16 cellular contexts compared by ENCODE assay signal in genomic region chr3:36164400-36164799, GRCh38.
DNase-seq lines count a peak whose midpoint lies in the region; ATAC-seq, FAIRE-seq and TF ChIP-seq lines count a peak whose summit lies in the region.
"Had no signal": no experiment of that assay in that cellular context is flagged by ENCODE, and none has a peak within 500 bp of the region (broad histone marks: within the 10 kb centered on the region; RNA-seq: fewer than 3 reads in every experiment).

No MANE protein-coding gene starts in this region.

- H3K4me3 ChIP-seq in K562 (no peak overlapping the region), keratinocyte (ENCODE audit: control insufficient read depth in 2 of 3, extremely low read depth in 1 of 3, insufficient read depth in 2 of 3, low read depth in 1 of 3, low read length in 3 of 3) (no peak overlapping the region)
- H3K4me3 ChIP-seq: GM23338 had no signal

- H3K27ac ChIP-seq in K562 (ENCODE audit: extremely low read depth, low read depth, low read length), result no peak overlapping the region
- no peak overlapping the region for H3K27ac ChIP-seq in keratinocyte (ENCODE audit: control insufficient read depth, insufficient read depth, low read length)
- H3K27ac ChIP-seq: 22Rv1 had no signal

- no peak overlapping the region for H2AFZ ChIP-seq in K562 (ENCODE audit: low read depth, low read length)
- H2AFZ ChIP-seq in keratinocyte (ENCODE audit: control insufficient read depth, low read length), result no peak overlapping the region
- H2AFZ ChIP-seq: GM23338 had no signal

- DNase-seq in DMS 273 (lab: John Stamatoyannopoulos, UW; ENCODE audit: unreplicated experiment), result peak; percentile 9
- DNase-seq in DMS 273 treated with DMSO at 0.1 percent for 48 hours (lab: John Stamatoyannopoulos, UW), result no peak
- DNase-seq in NCI-H82 (lab: John Stamatoyannopoulos, UW), result peak; percentile 70
- DNase-seq in K562 (ENCODE audit: extremely low read depth in 1 of 4, low spot score in 3 of 4), result no peak
- DNase-seq in keratinocyte (ENCODE audit: low read depth, low spot score), result peak; percentile 9
- DNase-seq: CD8-positive, alpha-beta T cell; COR-L47; DMS53; GF-D8; H9 had no signal

- no peak for TF ChIP-seq EP300 in K562 (IDR thresholded peaks at IDR 0.05; ENCODE audit: low read length)

- no peaks in the 10 kb centered on the region; the same call in 1 of the 2 replicates for H3K9me3 ChIP-seq in K562 (replicated peaks; ENCODE audit: control insufficient read depth, insufficient read depth, low read depth, low read length)
- no peaks in the 10 kb centered on the region for H3K9me3 ChIP-seq in keratinocyte (ENCODE audit: control insufficient read depth, low read depth, low read length)

- H3K4me2 ChIP-seq in K562 (ENCODE audit: insufficient read depth, low read length), result no peak overlapping the region
- H3K4me2 ChIP-seq in keratinocyte (ENCODE audit: control insufficient read depth, extremely low read depth, insufficient read depth, low read depth, low read length), result no peak overlapping the region
- H3K4me2 ChIP-seq: GM23338 had no signal

- CTCF ChIA-PET in K562 (lab: Yijun Ruan, JAX; ENCODE audit: low intra/inter-chr PET ratio), result no interaction called here

- TF ChIP-seq RAD21 in K562 (CRISPR knock-in tag; conservative IDR thresholded peaks at IDR 0.05 in 1 of 2, IDR thresholded peaks at IDR 0.05 in 1 of 2), result no peak

- BruUV-seq in K562 (replicated peaks; lab: Mats Ljungman, UMichigan), result no TSS peak

- 2% methylated on average over 3 of the region's 3 CpGs for WGBS in K562 (ENCODE audit: insufficient coverage, low coverage, missing lambda C conversion rate)

- dilution Hi-C loops in keratinocyte (cut with MboI; ENCODE audit: extremely low pct_ligation_motif_present, low sequenced_read_pairs), result no loop called here

- in situ Hi-C loops in K562 (cut with MboI), result no loop called here

- POLR2A ChIA-PET in K562 (lab: Yijun Ruan, JAX), result no interaction called here

- ATAC-seq in K562 (no peak), GM18519 (IDR thresholded peaks at IDR 0.05; ENCODE audit: low FRiP score, unreplicated experiment) (no peak), GM18868 (IDR thresholded peaks at IDR 0.05; ENCODE audit: unreplicated experiment) (no peak), HG03521 (IDR thresholded peaks at IDR 0.05; ENCODE audit: unreplicated experiment) (no peak)
- ATAC-seq: CD8-positive, alpha-beta T cell; GM23338 had no signal

- intact Hi-C loops in K562 (cut with micrococcal nuclease), result no loop called here

- no peak overlapping the region for H3K9ac ChIP-seq in K562 (ENCODE audit: insufficient read depth in 1 of 2, low read depth in 2 of 2, low read length in 2 of 2)
- H3K9ac ChIP-seq in keratinocyte (ENCODE audit: control insufficient read depth, extremely low read depth, insufficient read depth, low read length), result no peak overlapping the region

- no peaks in the 10 kb centered on the region for H3K79me2 ChIP-seq in K562 (ENCODE audit: control insufficient read depth, insufficient read depth, low read length)
- H3K79me2 ChIP-seq in keratinocyte (ENCODE audit: control insufficient read depth, insufficient read depth, low read length), result no peaks in the 10 kb centered on the region

- TF ChIP-seq POLR2A in K562 (conservative IDR thresholded peaks at IDR 0.05), result no peak

- H4K20me1 ChIP-seq in K562 (replicated peaks; ENCODE audit: control insufficient read depth, insufficient read depth, low read length) (no peaks in the 10 kb centered on the region), keratinocyte (ENCODE audit: control insufficient read depth, extremely low read depth, insufficient read depth, low read length) (no peaks in the 10 kb centered on the region)

- TF ChIP-seq CTCF in K562 (IDR thresholded peaks at IDR 0.05 in 2 of 3, conservative IDR thresholded peaks at IDR 0.05 in 1 of 3; ENCODE audit: insufficient read depth in 2 of 3, low read depth in 1 of 3, low read length in 3 of 3) (no peak), keratinocyte (optimal IDR thresholded peaks at IDR 0.05 in 1 of 3, IDR thresholded peaks at IDR 0.05 in 1 of 3, conservative IDR thresholded peaks at IDR 0.05 in 1 of 3; ENCODE audit: extremely low read depth in 1 of 3, insufficient read depth in 2 of 3, low read length in 3 of 3) (no peak)

- no peaks in the 10 kb centered on the region for H3K4me1 ChIP-seq in K562 (replicated peaks in 1 of 2; ENCODE audit: control insufficient read depth in 2 of 2, insufficient read depth in 2 of 2, low read length in 2 of 2)
- H3K4me1 ChIP-seq in keratinocyte (ENCODE audit: control insufficient read depth, extremely low read depth, insufficient read depth, low read length), result peaks cover 20% of the 10 kb centered on the region

- no peaks in the 10 kb centered on the region for H3K36me3 ChIP-seq in K562 (ENCODE audit: control insufficient read depth, insufficient read depth, low read length)
- H3K36me3 ChIP-seq in keratinocyte (ENCODE audit: control insufficient read depth in 2 of 2, extremely low read depth in 1 of 2, insufficient read depth in 2 of 2, low read length in 2 of 2), result no peaks in the 10 kb centered on the region

- H3K27me3 ChIP-seq in K562 (ENCODE audit: control insufficient read depth in 2 of 2, insufficient read depth in 2 of 2, low read length in 2 of 2) (no peaks in the 10 kb centered on the region), keratinocyte (ENCODE audit: control insufficient read depth, extremely low read depth, insufficient read depth, low read length) (no peaks in the 10 kb centered on the region)

- H3K9me1 ChIP-seq in K562 (ENCODE audit: control insufficient read depth, insufficient read depth, low read length) (no peaks in the 10 kb centered on the region), keratinocyte (ENCODE audit: control insufficient read depth, extremely low read depth, insufficient read depth, low read length) (no peaks in the 10 kb centered on the region)

- FAIRE-seq in K562 (lab: Jason Lieb, UNC) (no peak), keratinocyte (lab: Jason Lieb, UNC) (no peak)
- FAIRE-seq: D721Med had no signal

TF ChIP-seq in K562, 482 proteins besides CTCF, POLR2A, EP300 and RAD21:
- TF ChIP-seq ZKSCAN1 (IDR thresholded peaks at IDR 0.05; ENCODE audit: low read depth, low read length) (no peak), ZFPM2 (CRISPR knock-in tag; IDR thresholded peaks at IDR 0.05) (no peak), NFIC (IDR thresholded peaks at IDR 0.05) (peak; percentile 28; the same call in 1 of the 2 replicates)
TF ChIP-seq in K562: peak in this region for 1.

Comparison
In these comparisons a context has a peak if more than half of its experiments do, and no peak if none do; other contexts are left out.
1. DNase-seq: peak in DMS 273 (single experiment), NCI-H82 (single experiment) and keratinocyte (single experiment); none in DMS 273 treated with DMSO at 0.1 percent for 48 hours (single experiment) and K562 (0 of 4).